26 cellular contexts compared by ENCODE assay signal in genomic region chr19:48477696-48478338, GRCh38.
"Had no signal": no experiment of that assay in that cellular context is flagged by ENCODE, and none has a peak within 500 bp of the region (broad histone marks: within the 10 kb centered on the region; RNA-seq: fewer than 3 reads in every experiment).

No MANE protein-coding gene starts in this region.

- H3K9me3 ChIP-seq: adrenal gland, body of pancreas, breast epithelium, Peyer's patch had no signal

- DNase-seq: activated CD4-positive, alpha-beta T cell treated with anti-CD3 and anti-CD28 coated beads for 36 hours; activated CD4-positive, alpha-beta T cell treated with anti-CD3 and anti-CD28 coated beads, Interleukin-2, amount 10 ng/mL, durations not matched to agents 7 days and 5 days; activated CD4-positive, alpha-beta T cell treated with anti-CD3 and anti-CD28 coated beads, Interleukin-2, amount 50 U/mL, for 48 hours; activated CD8-positive, alpha-beta T cell treated with anti-CD3 and anti-CD28 coated beads, Interleukin-2, amount 10 ng/mL, durations not matched to agents 7 days and 5 days; activated gamma-delta T cell treated with Interleukin-2 at 50 U/mL for 16 hours; activated naive CD4-positive, alpha-beta T cell treated with anti-CD3 and anti-CD28 coated beads for 36 hours; activated T-cell treated with anti-CD3 and anti-CD28 coated beads, Interleukin-2, amount 50 U/mL, for 24 hours; adrenal gland; body of pancreas; NCI-H1105; NCI-H1417 treated with DMSO at 0.1 percent for 48 hours; NCI-H187 treated with DMSO at 0.1 percent for 48 hours; NCI-H2081; NCI-H345; NCI-H524 treated with DMSO at 0.1 percent for 48 hours; PC-3; Peyer's patch; Right ventricle myocardium superior; RPMI8226 had no signal

- H3K27me3 ChIP-seq: adrenal gland, body of pancreas, breast epithelium, Peyer's patch had no signal

- H3K27me3 Mint-ChIP-seq: activated CD4-positive, alpha-beta T cell treated with anti-CD3 and anti-CD28 coated beads for 36 hours; activated CD4-positive, alpha-beta T cell treated with anti-CD3 and anti-CD28 coated beads, Interleukin-2, amount 10 ng/mL, durations not matched to agents 7 days and 5 days; activated T-cell treated with anti-CD3 and anti-CD28 coated beads, Interleukin-2, amount 50 U/mL, for 24 hours had no signal

- H3K27ac ChIP-seq: adrenal gland, body of pancreas, KMS-11, Peyer's patch had no signal

- H3K4me2 ChIP-seq: KMS-11 had no signal

- ATAC-seq: activated CD4-positive, alpha-beta T cell treated with anti-CD3 and anti-CD28 coated beads for 36 hours; activated CD4-positive, CD25-positive, alpha-beta regulatory T cell treated with anti-CD3 and anti-CD28 coated beads, Interleukin-2, amount 50 U/mL, for 24 hours; activated CD8-positive, alpha-beta T cell treated with anti-CD3 and anti-CD28 coated beads, Interleukin-2, amount 10 ng/mL, durations not matched to agents 7 days and 5 days; activated naive CD4-positive, alpha-beta T cell treated with anti-CD3 and anti-CD28 coated beads, Interleukin-2, amount 50 U/mL, for 72 hours; body of pancreas; PC-3 had no signal

- H3K9ac ChIP-seq: KMS-11 had no signal

- H3K9me3 Mint-ChIP-seq: activated CD4-positive, alpha-beta T cell treated with anti-CD3 and anti-CD28 coated beads, Interleukin-2, amount 10 ng/mL, durations not matched to agents 7 days and 5 days; activated naive CD4-positive, alpha-beta T cell treated with anti-CD3 and anti-CD28 coated beads for 36 hours; activated naive CD4-positive, alpha-beta T cell treated with anti-CD3 and anti-CD28 coated beads, Interleukin-2, amount 50 U/mL, for 72 hours; activated T-cell treated with anti-CD3 and anti-CD28 coated beads, Interleukin-2, amount 50 U/mL, for 24 hours; activated T-helper 2 cell treated with anti-CD3 and anti-CD28 coated beads, Interferon-gamma antibody, Interleukin-2, Interleukin-4, amounts not matched to agents 10 μg/mL and 5 μg/mL and 100 μg/mL, durations not matched to agents 14 hours and 24 hours and 36 hours; T-helper 1 cell treated with Interleukin-12 subunit alpha and Interleukin-12 subunit beta and Interleukin-4 antibody, amounts not matched to agents 30 μg/mL and 1 μg/mL, for 36 hours; T-helper 2 cell treated with Interferon-gamma antibody and Interleukin-4, amounts not matched to agents 5 μg/mL and 100 μg/mL, for 36 hours had no signal

- H3K4me3 ChIP-seq: adrenal gland, body of pancreas, breast epithelium, Peyer's patch had no signal

- H3K27ac Mint-ChIP-seq: activated CD4-positive, alpha-beta T cell treated with anti-CD3 and anti-CD28 coated beads for 36 hours; activated CD4-positive, alpha-beta T cell treated with anti-CD3 and anti-CD28 coated beads, Interleukin-2, amount 10 ng/mL, durations not matched to agents 7 days and 5 days; activated CD8-positive, alpha-beta T cell treated with anti-CD3 and anti-CD28 coated beads, Interleukin-2, amount 10 ng/mL, durations not matched to agents 7 days and 5 days; activated naive CD4-positive, alpha-beta T cell treated with anti-CD3 and anti-CD28 coated beads for 36 hours; activated naive CD4-positive, alpha-beta T cell treated with anti-CD3 and anti-CD28 coated beads, Interleukin-2, amount 50 U/mL, for 72 hours; activated T-cell treated with anti-CD3 and anti-CD28 coated beads, Interleukin-2, amount 50 U/mL, for 24 hours; activated T-helper 2 cell treated with anti-CD3 and anti-CD28 coated beads, Interferon-gamma antibody, Interleukin-2, Interleukin-4, amounts not matched to agents 10 μg/mL and 5 μg/mL and 100 μg/mL, durations not matched to agents 14 hours and 24 hours and 36 hours; T-helper 1 cell treated with Interleukin-12 subunit alpha and Interleukin-12 subunit beta and Interleukin-4 antibody, amounts not matched to agents 30 μg/mL and 1 μg/mL, for 36 hours; T-helper 2 cell treated with Interferon-gamma antibody and Interleukin-4, amounts not matched to agents 5 μg/mL and 100 μg/mL, for 36 hours had no signal

- H3K36me3 ChIP-seq: breast epithelium had no signal

- H3K4me3 Mint-ChIP-seq: activated CD4-positive, alpha-beta T cell treated with anti-CD3 and anti-CD28 coated beads for 36 hours; activated CD4-positive, alpha-beta T cell treated with anti-CD3 and anti-CD28 coated beads, Interleukin-2, amount 10 ng/mL, durations not matched to agents 7 days and 5 days; activated CD8-positive, alpha-beta T cell treated with anti-CD3 and anti-CD28 coated beads, Interleukin-2, amount 10 ng/mL, durations not matched to agents 7 days and 5 days; activated naive CD4-positive, alpha-beta T cell treated with anti-CD3 and anti-CD28 coated beads for 36 hours; activated T-cell treated with anti-CD3 and anti-CD28 coated beads, Interleukin-2, amount 50 U/mL, for 24 hours; T-helper 1 cell treated with Interleukin-12 subunit alpha and Interleukin-12 subunit beta and Interleukin-4 antibody, amounts not matched to agents 30 μg/mL and 1 μg/mL, for 36 hours; T-helper 2 cell treated with Interferon-gamma antibody and Interleukin-4, amounts not matched to agents 5 μg/mL and 100 μg/mL, for 36 hours had no signal
